Comparison of ENCODE assay signal across 8 cellular contexts in genomic region chr21:44793269-44794030, GRCh38. TPM values are rescaled to one million over a fixed set of nuclear protein-coding genes. Genes with fewer than 3 reads are reported as not detected.
DNase-seq lines count a peak whose midpoint lies in the region; ATAC-seq and TF ChIP-seq lines count a peak whose summit lies in the region.

No MANE protein-coding gene starts in this region.

- no peaks in the 10 kb centered on the region for H3F3A ChIP-seq in neural cell (ENCODE audit: insufficient read depth, low read length, poor library complexity, severe bottlenecking)

- H3K9ac ChIP-seq in neural cell (ENCODE audit: low read length): no peak overlapping the region

- no peaks in the 10 kb centered on the region for H3K36me3 ChIP-seq in neural cell (ENCODE audit: insufficient read depth, low read length)

- peaks cover 76% of the 10 kb centered on the region for H3K4me1 Mint-ChIP-seq in activated T-cell treated with anti-CD3 and anti-CD28 coated beads, Interleukin-2, amount 50 U/mL, for 24 hours (ENCODE audit: low read depth)

- peak overlapping the region; percentile 35 for H3K27ac Mint-ChIP-seq in activated T-cell treated with anti-CD3 and anti-CD28 coated beads, Interleukin-2, amount 50 U/mL, for 24 hours

- H4K20me1 ChIP-seq in neural cell (ENCODE audit: insufficient read depth): no peaks in the 10 kb centered on the region

- DNase-seq in SHP77 (lab: John Stamatoyannopoulos, UW) (peak; percentile 46 to 48), SHP77 treated with DMSO at 0.1 percent for 48 hours (lab: John Stamatoyannopoulos, UW) (no peak), HUDEP-2 (lab: John Stamatoyannopoulos, UW; ENCODE audit: unreplicated experiment in 76 of 76) (peak in 60 of 76 experiments; percentile 18 to 77 (median 46)), NOMO-1 treated with DMSO at 0.1 percent for 48 hours (lab: John Stamatoyannopoulos, UW; ENCODE audit: unreplicated experiment) (peak; percentile 45), fibroblast of mammary gland (ENCODE audit: low read depth) (peak; percentile 66)
- DNase-seq in activated T-cell treated with anti-CD3 and anti-CD28 coated beads, Interleukin-2, amount 50 U/mL, for 24 hours: peak; percentile 59

- peaks cover 86% of the 10 kb centered on the region for H3K36me3 Mint-ChIP-seq in activated T-cell treated with anti-CD3 and anti-CD28 coated beads, Interleukin-2, amount 50 U/mL, for 24 hours (ENCODE audit: low read depth)

- no peak overlapping the region for H3K4me2 ChIP-seq in neural cell (ENCODE audit: low read length)

- no peak for ATAC-seq in GM18505 (IDR thresholded peaks at IDR 0.05; ENCODE audit: unreplicated experiment)

- no peak for TF ChIP-seq EP300 in neural cell (conservative IDR thresholded peaks at IDR 0.05; ENCODE audit: poor library complexity, severe bottlenecking)

- TF ChIP-seq CTCF in fibroblast of mammary gland (conservative IDR thresholded peaks at IDR 0.05; ENCODE audit: control insufficient read depth, insufficient read depth, low read depth, low read length) (peak; percentile 75), neural cell (IDR thresholded peaks at IDR 0.05; ENCODE audit: poor library complexity, severe bottlenecking) (peak; percentile 89)

- no peak for TF ChIP-seq POLR2A in GM18505 (IDR thresholded peaks at IDR 0.05; ENCODE audit: borderline replicate concordance, extremely low read depth, insufficient read depth, insufficient read length)

- no peaks in the 10 kb centered on the region for H3K9me2 ChIP-seq in neural cell (ENCODE audit: insufficient read depth, low read length)

- H2AFZ ChIP-seq in neural cell (ENCODE audit: low read depth, low read length): no peak overlapping the region

- no peaks in the 10 kb centered on the region for H3K9me3 Mint-ChIP-seq in activated T-cell treated with anti-CD3 and anti-CD28 coated beads, Interleukin-2, amount 50 U/mL, for 24 hours

- H3K27ac ChIP-seq in neural cell (ENCODE audit: low read length): no peak overlapping the region

- peaks cover 33% of the 10 kb centered on the region for H3K79me2 ChIP-seq in neural cell (replicated peaks; ENCODE audit: insufficient read depth, low read length)

- H3K4me3 ChIP-seq in fibroblast of mammary gland (ENCODE audit: control insufficient read depth, low read depth, low read length) (no peak overlapping the region), neural cell (ENCODE audit: low read length) (no peak overlapping the region)

- H3K9me3 ChIP-seq in neural cell (ENCODE audit: low read length): no peaks in the 10 kb centered on the region

- H3K27me3 Mint-ChIP-seq in activated T-cell treated with anti-CD3 and anti-CD28 coated beads, Interleukin-2, amount 50 U/mL, for 24 hours: no peaks in the 10 kb centered on the region

- H3K27me3 ChIP-seq in neural cell (ENCODE audit: insufficient read depth, low read depth, low read length): no peaks in the 10 kb centered on the region

- H3K4me3 Mint-ChIP-seq in activated T-cell treated with anti-CD3 and anti-CD28 coated beads, Interleukin-2, amount 50 U/mL, for 24 hours: no peak overlapping the region

- TF ChIP-seq RAD21 in neural cell (conservative IDR thresholded peaks at IDR 0.05): peak; percentile 93

TF ChIP-seq in neural cell, 6 proteins besides CTCF, POLR2A, EP300 and RAD21:
- TF ChIP-seq TAF1 (IDR thresholded peaks at IDR 0.05; ENCODE audit: low read depth): no peak
- no peak for TF ChIP-seq POLR2AphosphoS5 (IDR thresholded peaks at IDR 0.05)
- TF ChIP-seq MXI1 (conservative IDR thresholded peaks at IDR 0.05; ENCODE audit: poor library complexity, severe bottlenecking): no peak
- TF ChIP-seq EZH2 (IDR thresholded peaks at IDR 0.05; ENCODE audit: borderline replicate concordance, insufficient read depth, low read length, poor library complexity, severe bottlenecking): no peak
- peak; percentile 83 for TF ChIP-seq SMC3 (conservative IDR thresholded peaks at IDR 0.05; ENCODE audit: poor library complexity)
- TF ChIP-seq REST (IDR thresholded peaks at IDR 0.05; ENCODE audit: borderline replicate concordance): no peak

RNA-seq across cellular contexts. Expression of gene UBE2G2, which starts 8.2 kb away (rescaled TPM):
- polyA plus RNA-seq in neural cell: 116 and 127 TPM in 2 replicates
- 87.6 and 96.4 TPM in 2 replicates for polyA minus RNA-seq in neural cell

RNA-seq across cellular contexts. Expression of gene SUMO3, which starts 24.4 kb away (rescaled TPM):
- polyA plus RNA-seq in neural cell: 113 TPM in 2 replicates
- polyA minus RNA-seq in neural cell: 63.1 and 69.1 TPM in 2 replicates
